26 cellular contexts compared by ENCODE assay signal in the genomic region with DNA sequence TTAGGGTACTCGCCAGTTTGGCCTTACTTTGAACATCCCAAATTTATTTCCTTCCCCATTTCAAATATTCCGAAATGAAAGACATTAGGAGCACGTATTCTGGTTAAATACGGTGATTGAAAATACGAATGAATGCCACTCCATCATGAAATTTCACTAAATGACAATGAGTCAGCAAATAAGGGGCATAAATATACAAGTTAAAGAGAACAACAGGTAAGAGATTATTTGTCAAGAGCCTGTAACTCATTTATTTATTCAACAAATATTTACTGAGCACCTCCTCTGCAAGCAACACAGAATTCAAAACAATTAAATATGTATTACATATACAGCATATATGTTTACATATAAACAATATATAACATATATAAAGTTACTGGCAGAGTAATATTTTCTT. TPM values are rescaled to one million over a fixed set of nuclear protein-coding genes. Genes with fewer than 3 reads are reported as not detected.
"Had no signal": no experiment of that assay in that cellular context is flagged by ENCODE, and none has a peak within 500 bp of the region (broad histone marks: within the 10 kb centered on the region; RNA-seq: fewer than 3 reads in every experiment).

No MANE protein-coding gene starts in this region.

- DNase-seq: activated CD4-positive, alpha-beta memory T cell treated with anti-CD3 and anti-CD28 coated beads, Interleukin-2, amount 10 ng/mL, durations not matched to agents 7 days and 5 days; activated CD4-positive, alpha-beta T cell treated with anti-CD3 and anti-CD28 coated beads for 36 hours; activated CD4-positive, alpha-beta T cell treated with anti-CD3 and anti-CD28 coated beads, Interleukin-2, amount 50 U/mL, for 1 hour; activated CD4-positive, CD25-positive, alpha-beta regulatory T cell; activated gamma-delta T cell; activated naive CD4-positive, alpha-beta T cell treated with anti-CD3 and anti-CD28 coated beads for 36 hours; activated T-cell treated with anti-CD3 and anti-CD28 coated beads for 4 hours; activated T-cell treated with anti-CD3 and anti-CD28 coated beads, Interleukin-2, amount 50 U/mL, for 48 hours; amygdala; NCI-H1105 treated with DMSO at 0.1 percent for 48 hours; NCI-H1436 treated with DMSO at 0.1 percent for 48 hours; NCI-H187 treated with DMSO at 0.1 percent for 48 hours; NCI-H2081 treated with DMSO at 0.1 percent for 48 hours; NCI-H446; NCI-H524 treated with DMSO at 0.1 percent for 48 hours; NCI-H748 treated with DMSO at 0.1 percent for 48 hours; NK-92 treated with Interleukin-12 subunit alpha and Interleukin-12 subunit beta, amount 100 ng/mL, for 24 hours; OCI-M1; SK-N-SH; T-helper 1 cell had no signal

- H3K4me2 ChIP-seq: SK-N-SH had no signal

- ATAC-seq: activated CD4-positive, alpha-beta T cell treated with anti-CD3 and anti-CD28 coated beads for 36 hours; activated T-helper 17 cell treated with anti-CD3 and anti-CD28 coated beads, Interleukin-2, amount 50 U/mL, for 72 hours; Panc1; Right ventricle myocardium inferior had no signal

- H3K9me3 ChIP-seq: SK-N-SH had no signal

- H3K9ac ChIP-seq: SK-N-SH had no signal

- FAIRE-seq: astrocyte had no signal

- H3K27ac ChIP-seq: VCaP had no signal

RNA-seq across cellular contexts. Expression of gene MYB, which starts 44.8 kb away (rescaled TPM):
- total RNA-seq: astrocyte, MCF 10A had no signal
